Comparison of ENCODE assay signal across 8 cellular contexts in the genomic region with DNA sequence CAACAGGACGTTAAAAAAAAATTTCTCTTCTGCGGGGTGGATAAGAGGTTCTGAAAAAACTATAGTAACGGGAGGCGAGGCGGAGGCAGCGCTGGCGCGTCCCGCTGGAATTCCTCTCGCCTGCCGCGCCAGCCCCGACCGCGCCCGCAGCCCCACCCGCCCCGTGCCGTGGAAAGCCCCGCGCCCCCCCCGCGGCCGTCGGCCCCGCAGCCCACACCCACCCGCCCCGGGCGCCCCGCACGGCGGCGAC. TPM values are rescaled to one million over a fixed set of nuclear protein-coding genes. Genes with fewer than 3 reads are reported as not detected.
A peak's percentile ranks its signal among the peaks of the same experiment; 100 is the strongest.
DNase-seq lines count a peak whose midpoint lies in the region; ATAC-seq and TF ChIP-seq lines count a peak whose summit lies in the region.

No MANE protein-coding gene starts in this region.

- no peaks in the 10 kb centered on the region for H3K9me2 ChIP-seq in PC-3 (replicated peaks; ENCODE audit: low read length)

- TF ChIP-seq CTCF in PC-3 (conservative IDR thresholded peaks at IDR 0.05; ENCODE audit: low read depth, low read length) (no peak), esophagus muscularis mucosa (IDR thresholded peaks at IDR 0.05) (no peak), parathyroid adenoma (IDR thresholded peaks at IDR 0.05) (no peak)

- no peak for DNase-seq in CD4-positive, CD25-positive, alpha-beta regulatory T cell
- DNase-seq in PC-3 (no peak), esophagus muscularis mucosa (ENCODE audit: extremely low spot score) (no peak), inferior parietal cortex (ENCODE audit: extremely low spot score) (no peak), DMS153 (lab: John Stamatoyannopoulos, UW) (no peak), NCI-H2196 treated with DMSO at 0.1 percent for 48 hours (lab: John Stamatoyannopoulos, UW; ENCODE audit: unreplicated experiment) (no peak)

- POLR2A ChIA-PET in PC-3 (lab: Charles Lee; ENCODE audit: unreplicated experiment) = no interaction called here

- H3K4me1 Mint-ChIP-seq in CD4-positive, CD25-positive, alpha-beta regulatory T cell = peaks cover 25 to 43% (median 32%) of the 10 kb centered on the region in 4 donors

- peak overlapping the region; percentile 83 to 88 (median 85) for H3K4me3 Mint-ChIP-seq in CD4-positive, CD25-positive, alpha-beta regulatory T cell

- peak; percentile 35 to 42 for ATAC-seq in CD4-positive, CD25-positive, alpha-beta regulatory T cell (ENCODE audit: low read depth in 2 of 2)
- ATAC-seq in GM21619 (IDR thresholded peaks at IDR 0.05; ENCODE audit: unreplicated experiment) (peak; percentile 19), PC-3 (no peak)

- peaks cover 19% of the 10 kb centered on the region for H4K20me1 ChIP-seq in PC-3 (ENCODE audit: low read length)

- H3K9ac ChIP-seq in PC-3 (ENCODE audit: low read length) = peak overlapping the region; percentile 82
- H3K9ac ChIP-seq in parathyroid adenoma = no peak overlapping the region

- peak overlapping the region; percentile 75; the same call in 1 of the 2 replicates for H2AFZ ChIP-seq in PC-3 (ENCODE audit: low read length)
- H2AFZ ChIP-seq in parathyroid adenoma = peak overlapping the region; percentile 90

- H3K4me3 ChIP-seq in CD4-positive, CD25-positive, alpha-beta regulatory T cell (ENCODE audit: low read depth, low read length) = no peak overlapping the region
- H3K4me3 ChIP-seq in PC-3 (ENCODE audit: low read length) (peak overlapping the region; percentile 74), esophagus muscularis mucosa (peak overlapping the region; percentile 95 to 96 (median 96)), parathyroid adenoma (ENCODE audit: low read depth, low read length) (peak overlapping the region; percentile 70)

- peak overlapping the region in 2 of 3 donors; percentile 20 to 94 for H3K27ac Mint-ChIP-seq in CD4-positive, CD25-positive, alpha-beta regulatory T cell

- CTCF ChIA-PET in PC-3 (lab: Charles Lee) = no interaction called here

- BruUV-seq in PC-3 (replicated peaks; lab: Mats Ljungman, UMichigan) = no TSS peak

- TF ChIP-seq POLR2A in esophagus muscularis mucosa (IDR thresholded peaks at IDR 0.05; ENCODE audit: low read depth) = no peak

- H3K9me3 ChIP-seq in CD4-positive, CD25-positive, alpha-beta regulatory T cell (ENCODE audit: control insufficient read depth in 2 of 2, low read length in 2 of 2) = no peaks in the 10 kb centered on the region
- H3K9me3 ChIP-seq in PC-3 (ENCODE audit: low read length) (no peaks in the 10 kb centered on the region), esophagus muscularis mucosa (no peaks in the 10 kb centered on the region), parathyroid adenoma (ENCODE audit: control insufficient read depth, low read length) (no peaks in the 10 kb centered on the region)

- H3K4me2 ChIP-seq in PC-3 (ENCODE audit: low read length) = peak overlapping the region; percentile 87
- peak overlapping the region; percentile 74 for H3K4me2 ChIP-seq in parathyroid adenoma (ENCODE audit: low read length)

- no peaks in the 10 kb centered on the region for H3K9me3 Mint-ChIP-seq in CD4-positive, CD25-positive, alpha-beta regulatory T cell

- no peaks in the 10 kb centered on the region for H3K36me3 ChIP-seq in CD4-positive, CD25-positive, alpha-beta regulatory T cell (ENCODE audit: control insufficient read depth, insufficient read depth, low read length)
- no peaks in the 10 kb centered on the region for H3K36me3 ChIP-seq in PC-3 (ENCODE audit: low read depth, low read length)
- no peaks in the 10 kb centered on the region for H3K36me3 ChIP-seq in esophagus muscularis mucosa
- no peaks in the 10 kb centered on the region for H3K36me3 ChIP-seq in parathyroid adenoma (ENCODE audit: control insufficient read depth, insufficient read depth, low read length)

- H3K79me2 ChIP-seq in PC-3 (ENCODE audit: low read length) (peaks cover 55% of the 10 kb centered on the region), parathyroid adenoma (peaks cover 9% of the 10 kb centered on the region)

- no peak for TF ChIP-seq EP300 in esophagus muscularis mucosa (IDR thresholded peaks at IDR 0.05)

- H3K36me3 Mint-ChIP-seq in CD4-positive, CD25-positive, alpha-beta regulatory T cell = no peaks in the 10 kb centered on the region

- 0% methylated on average over 29 of the region's 33 CpGs for WGBS in esophagus muscularis mucosa

- H3K4me1 ChIP-seq in CD4-positive, CD25-positive, alpha-beta regulatory T cell (ENCODE audit: control insufficient read depth, insufficient read depth, low read length, poor library complexity, severe bottlenecking) = peaks cover 30% of the 10 kb centered on the region
- H3K4me1 ChIP-seq in PC-3 (ENCODE audit: insufficient read depth, low read length) = peaks cover 14% of the 10 kb centered on the region
- peaks cover 7 to 29% (median 21%) of the 10 kb centered on the region in 4 donors for H3K4me1 ChIP-seq in esophagus muscularis mucosa
- peaks cover 15% of the 10 kb centered on the region for H3K4me1 ChIP-seq in parathyroid adenoma

- intact Hi-C loops in PC-3 (cut with micrococcal nuclease) = loop anchor here (10.0 kb wide), 1 partner anchor 559 kb away; no protein-coding TSS in a partner anchor
- intact Hi-C loops in esophagus muscularis mucosa (cut with DNase I) = no loop called here

- peaks cover 19% of the 10 kb centered on the region for H3K27me3 Mint-ChIP-seq in CD4-positive, CD25-positive, alpha-beta regulatory T cell

- H3K27me3 ChIP-seq in CD4-positive, CD25-positive, alpha-beta regulatory T cell (ENCODE audit: control insufficient read depth, insufficient read depth, low read length) = no peaks in the 10 kb centered on the region
- H3K27me3 ChIP-seq in PC-3 (ENCODE audit: low read length) (no peaks in the 10 kb centered on the region), esophagus muscularis mucosa (no peaks in the 10 kb centered on the region), parathyroid adenoma (ENCODE audit: control insufficient read depth, insufficient read depth, low read length) (no peaks in the 10 kb centered on the region)

- H3K27ac ChIP-seq in CD4-positive, CD25-positive, alpha-beta regulatory T cell (ENCODE audit: insufficient read depth, low read length, poor library complexity, severe bottlenecking) = peak overlapping the region; percentile 94
- H3K27ac ChIP-seq in PC-3 (ENCODE audit: low read length) (peak overlapping the region; percentile 72), esophagus muscularis mucosa (replicated peaks in 1 of 4) (peak overlapping the region; percentile 97 to 100 (median 99)), parathyroid adenoma (peak overlapping the region; percentile 83)

- no peaks in the 10 kb centered on the region for H3F3A ChIP-seq in PC-3 (ENCODE audit: low read length, unreplicated experiment)

RNA-seq across cellular contexts. Expression of gene QKI, which starts 0.5 kb away (rescaled TPM):
- total RNA-seq in CD4-positive, CD25-positive, alpha-beta regulatory T cell = 89.7 TPM
- polyA plus RNA-seq in CD4-positive, CD25-positive, alpha-beta regulatory T cell = 10 to 100 TPM; 10.0 to 22.2 (median 13.7) TPM
- total RNA-seq in PC-3 (2014; rRNA removed) (64.3 and 87.7 TPM in 2 replicates), esophagus muscularis mucosa (100 to 1,000 TPM; 176 to 290 (median 237) TPM)
